7 cellular contexts compared by ENCODE assay signal in genomic region chr9:127612993-127613954, GRCh38. TPM values are rescaled to one million over a fixed set of nuclear protein-coding genes. Genes with fewer than 3 reads are reported as not detected.
DNase-seq lines count a peak whose midpoint lies in the region; ATAC-seq and TF ChIP-seq lines count a peak whose summit lies in the region.

No MANE protein-coding gene starts in this region.

- H3K27ac ChIP-seq in PC-3 (ENCODE audit: low read length): no peak overlapping the region
- peak overlapping the region; percentile 95 for H3K27ac ChIP-seq in neural cell (ENCODE audit: low read length)
- H3K27ac ChIP-seq in upper lobe of left lung: peak overlapping the region; percentile 85 to 98 (median 91)

- no peaks in the 10 kb centered on the region for H3K36me3 ChIP-seq in PC-3 (ENCODE audit: low read depth, low read length)
- H3K36me3 ChIP-seq in neural cell (ENCODE audit: insufficient read depth, low read length): no peaks in the 10 kb centered on the region
- H3K36me3 ChIP-seq in upper lobe of left lung: no peaks in the 10 kb centered on the region

- TF ChIP-seq CTCF in PC-3 (conservative IDR thresholded peaks at IDR 0.05; ENCODE audit: low read depth, low read length): no peak
- TF ChIP-seq CTCF in foreskin fibroblast (IDR thresholded peaks at IDR 0.05; ENCODE audit: low read depth, low read length): no peak
- TF ChIP-seq CTCF in neural cell (IDR thresholded peaks at IDR 0.05; ENCODE audit: poor library complexity, severe bottlenecking): no peak
- TF ChIP-seq CTCF in upper lobe of left lung (IDR thresholded peaks at IDR 0.05): no peak

- TF ChIP-seq EP300 in neural cell (conservative IDR thresholded peaks at IDR 0.05; ENCODE audit: poor library complexity, severe bottlenecking): no peak
- no peak for TF ChIP-seq EP300 in upper lobe of left lung (IDR thresholded peaks at IDR 0.05)

- H4K20me1 ChIP-seq in PC-3 (ENCODE audit: low read length): no peaks in the 10 kb centered on the region
- H4K20me1 ChIP-seq in neural cell (ENCODE audit: insufficient read depth): no peaks in the 10 kb centered on the region

- TF ChIP-seq POLR2A in upper lobe of left lung (IDR thresholded peaks at IDR 0.05): peak in 3 of 4 donors; percentile 37 to 76 (median 68)

- no peak for TF ChIP-seq RAD21 in neural cell (conservative IDR thresholded peaks at IDR 0.05)

- CTCF ChIA-PET in PC-3 (lab: Charles Lee): interaction anchor here (0.6 kb wide), 1 partner anchor 388 kb away, joined by 4 read pairs; no protein-coding TSS in a partner anchor

- 6 to 12% methylated on average over 18 to 35 of the region's 44 CpGs for WGBS in upper lobe of left lung, 2 donors

- DNase-seq in GOT3 (lab: John Stamatoyannopoulos, UW): peak; percentile 4
- DNase-seq in PC-3: peak; percentile 30
- peak; percentile 47 for DNase-seq in activated gamma-delta T cell treated with Interleukin-2 at 50 U/mL for 16 hours
- peak; percentile 75 to 90 for DNase-seq in foreskin fibroblast
- peak; percentile 83 to 90 for DNase-seq in upper lobe of left lung
- DNase-seq in epidermal melanocyte (ENCODE audit: insufficient read length, low spot score): no peak

- H3K79me2 ChIP-seq in PC-3 (ENCODE audit: low read length) (peaks cover 17% of the 10 kb centered on the region), neural cell (replicated peaks; ENCODE audit: insufficient read depth, low read length) (peaks cover 41% of the 10 kb centered on the region)

- H3K4me3 ChIP-seq in PC-3 (ENCODE audit: low read length) (peak overlapping the region; percentile 95), foreskin fibroblast (ENCODE audit: low read depth in 1 of 2, low read length in 2 of 2) (peak overlapping the region; percentile 87 to 89), neural cell (ENCODE audit: low read length) (peak overlapping the region; percentile 94), upper lobe of left lung (peak overlapping the region; percentile 82 to 96 (median 92))

- ATAC-seq in PC-3 (peak; percentile 32), upper lobe of left lung (ENCODE audit: low FRiP score in 2 of 2) (peak; percentile 73)

- no peaks in the 10 kb centered on the region for H3K9me2 ChIP-seq in PC-3 (replicated peaks; ENCODE audit: low read length)
- no peaks in the 10 kb centered on the region for H3K9me2 ChIP-seq in neural cell (ENCODE audit: insufficient read depth, low read length)

- H3F3A ChIP-seq in PC-3 (ENCODE audit: low read length, unreplicated experiment) (no peaks in the 10 kb centered on the region), neural cell (ENCODE audit: insufficient read depth, low read length, poor library complexity, severe bottlenecking) (peaks cover 9% of the 10 kb centered on the region)

- H3K4me2 ChIP-seq in PC-3 (ENCODE audit: low read length) (peak overlapping the region; percentile 97), neural cell (ENCODE audit: low read length) (peak overlapping the region; percentile 90)

- POLR2A ChIA-PET in PC-3 (lab: Charles Lee; ENCODE audit: unreplicated experiment): interaction anchor here (0.6 kb wide), 1 partner anchor 25 kb away, joined by 8 read pairs; no protein-coding TSS in a partner anchor

- H3K27me3 ChIP-seq in PC-3 (ENCODE audit: low read length) (no peaks in the 10 kb centered on the region), neural cell (ENCODE audit: insufficient read depth, low read depth, low read length) (peaks cover 10% of the 10 kb centered on the region), upper lobe of left lung (peaks cover 0 to 4% (median 0%) of the 10 kb centered on the region in 4 donors)

- H3K9ac ChIP-seq in PC-3 (ENCODE audit: low read length): peak overlapping the region; percentile 53
- peak overlapping the region; percentile 97 for H3K9ac ChIP-seq in neural cell (ENCODE audit: low read length)

- BruUV-seq in PC-3 (replicated peaks; lab: Mats Ljungman, UMichigan): TSS peak; percentile 57

- H2AFZ ChIP-seq in PC-3 (ENCODE audit: low read length) (peak overlapping the region; percentile 95), neural cell (ENCODE audit: low read depth, low read length) (peak overlapping the region; percentile 46)

- intact Hi-C loops in PC-3 (cut with micrococcal nuclease): no loop called here

- H3K9me3 ChIP-seq in PC-3 (ENCODE audit: low read length) (no peaks in the 10 kb centered on the region), neural cell (ENCODE audit: low read length) (no peaks in the 10 kb centered on the region), upper lobe of left lung (no peaks in the 10 kb centered on the region)

- H3K4me1 ChIP-seq in PC-3 (ENCODE audit: insufficient read depth, low read length) (peaks cover 9% of the 10 kb centered on the region), upper lobe of left lung (peaks cover 17 to 36% (median 30%) of the 10 kb centered on the region in 4 donors)

TF ChIP-seq in neural cell, 6 proteins besides CTCF, POLR2A, EP300 and RAD21:
- TF ChIP-seq EZH2 (IDR thresholded peaks at IDR 0.05; ENCODE audit: borderline replicate concordance, insufficient read depth, low read length, poor library complexity, severe bottlenecking) (no peak), SMC3 (conservative IDR thresholded peaks at IDR 0.05; ENCODE audit: poor library complexity) (peak; percentile 19), TAF1 (IDR thresholded peaks at IDR 0.05; ENCODE audit: low read depth) (peak; percentile 63), POLR2AphosphoS5 (IDR thresholded peaks at IDR 0.05) (peak; percentile 76), REST (IDR thresholded peaks at IDR 0.05; ENCODE audit: borderline replicate concordance) (peak; percentile 0), MXI1 (conservative IDR thresholded peaks at IDR 0.05; ENCODE audit: poor library complexity, severe bottlenecking) (peak; percentile 54)
TF ChIP-seq in neural cell: peak in this region for 5.

RNA-seq across cellular contexts. Expression of gene STXBP1, which starts 1.2 kb away (rescaled TPM):
- total RNA-seq in PC-3 (2014; rRNA removed) (9.1 and 12.2 TPM in 2 replicates), upper lobe of left lung (100 to 1,000 TPM in 2 of 6 donors, 10 to 100 TPM in 4; 44.6 to 124 (median 76.1) TPM)
- polyA plus RNA-seq in neural cell: 42.5 and 66.2 TPM in 2 replicates
- 99.6 and 157 TPM in 2 replicates for polyA minus RNA-seq in neural cell
